Comparison of ENCODE assay signal across 8 cellular contexts in the genomic region with DNA sequence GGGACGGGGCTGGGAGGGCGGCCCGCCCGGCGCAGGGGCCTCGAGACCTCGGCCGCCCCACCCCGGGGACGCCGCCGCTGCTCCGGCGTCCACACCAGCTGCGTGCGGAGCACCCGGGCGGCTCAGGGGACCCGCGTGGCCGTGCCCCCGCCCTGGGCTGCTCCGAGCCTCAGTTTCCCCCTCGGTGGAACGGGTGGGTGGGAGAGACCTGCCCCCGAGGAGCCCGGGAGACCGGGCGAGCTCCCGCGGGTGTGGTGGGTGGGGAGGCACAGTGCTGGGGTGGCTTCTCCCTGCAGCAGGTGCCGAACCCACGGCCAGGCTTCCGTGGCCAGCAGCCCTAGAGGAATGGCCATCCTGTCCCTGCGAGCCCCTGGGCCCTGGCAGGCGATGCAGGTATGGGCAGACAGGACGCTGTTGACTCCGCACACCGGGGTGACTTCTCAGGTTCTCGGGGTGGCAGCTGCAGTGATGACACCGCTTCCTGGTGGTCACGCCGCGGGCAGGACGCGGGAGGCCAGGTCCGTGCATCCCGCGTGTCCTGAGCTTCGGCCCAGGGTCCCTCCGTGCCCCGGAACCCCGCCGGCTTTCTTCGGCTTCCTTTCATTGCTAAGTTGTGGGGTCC.
A peak's percentile ranks its signal among the peaks of the same experiment; 100 is the strongest.
DNase-seq lines count a peak whose midpoint lies in the region; ATAC-seq and TF ChIP-seq lines count a peak whose summit lies in the region.

No MANE protein-coding gene starts in this region.

- no peak for ATAC-seq in HG03342 (IDR thresholded peaks at IDR 0.05; ENCODE audit: unreplicated experiment)

- H3K9ac ChIP-seq in HUES6 (ENCODE audit: low read length) (peak overlapping the region; percentile 66), mucosa of stomach (ENCODE audit: low read length) (peak overlapping the region; percentile 53)

- TF ChIP-seq CTCF in cardiac fibroblast (IDR thresholded peaks at IDR 0.05; ENCODE audit: low read depth, low read length) = no peak

- no peaks in the 10 kb centered on the region for H3K9me3 ChIP-seq in HUES6 (ENCODE audit: control insufficient read depth, insufficient read depth, low read depth, low read length)
- H3K9me3 ChIP-seq in mucosa of stomach (ENCODE audit: control insufficient read depth, low read length) = no peaks in the 10 kb centered on the region

- H3K4me1 ChIP-seq in ACC112 (ENCODE audit: control insufficient read depth, insufficient read depth, low read length, unreplicated experiment) (peaks cover 14% of the 10 kb centered on the region), HUES6 (ENCODE audit: control insufficient read depth, insufficient read depth, low read length) (peaks cover 10% of the 10 kb centered on the region), mucosa of stomach (ENCODE audit: control insufficient read depth, insufficient read depth, low read length) (peaks cover 15% of the 10 kb centered on the region)

- H3K4me3 ChIP-seq in ACC112 (ENCODE audit: low read depth, low read length) (peak overlapping the region; percentile 82), HUES6 (ENCODE audit: low read depth, low read length) (peak overlapping the region; percentile 82), cardiac fibroblast (replicated peaks in 1 of 2; ENCODE audit: low read depth in 2 of 2, low read length in 2 of 2) (peak overlapping the region; percentile 67), mucosa of stomach (ENCODE audit: low read length) (no peak overlapping the region)

- H3K36me3 ChIP-seq in ACC112 (ENCODE audit: insufficient read depth, low read length) (no peaks in the 10 kb centered on the region), HUES6 (ENCODE audit: control insufficient read depth, insufficient read depth, low read length) (no peaks in the 10 kb centered on the region), mucosa of stomach (ENCODE audit: control insufficient read depth, insufficient read depth, low read length) (no peaks in the 10 kb centered on the region)

- peaks cover 3% of the 10 kb centered on the region for H3K79me2 ChIP-seq in ACC112 (ENCODE audit: control insufficient read depth, insufficient read depth, low read length, unreplicated experiment)

- H3K27ac ChIP-seq in ACC112 (ENCODE audit: low read depth, low read length) (no peak overlapping the region), HUES6 (ENCODE audit: low read depth, low read length) (no peak overlapping the region)

- H2AFZ ChIP-seq in ACC112 (ENCODE audit: low read length, unreplicated experiment) = no peak overlapping the region

- DNase-seq in cardiac fibroblast (ENCODE audit: low read depth in 2 of 2) (no peak), GM19238 (ENCODE audit: insufficient read length, low spot score) (no peak), NCI-H187 treated with DMSO at 0.1 percent for 48 hours (lab: John Stamatoyannopoulos, UW) (no peak), medulla oblongata (ENCODE audit: extremely low spot score) (no peak)

- H3K27me3 ChIP-seq in ACC112 (ENCODE audit: insufficient read depth, low read length) = 0 out of 2 replicates have a peak, but pooled peaks cover 4% of the 10 kb centered on the region
- peaks cover 34% of the 10 kb centered on the region for H3K27me3 ChIP-seq in HUES6 (ENCODE audit: control insufficient read depth, insufficient read depth, low read length)
- peaks cover 17% of the 10 kb centered on the region for H3K27me3 ChIP-seq in mucosa of stomach (ENCODE audit: control insufficient read depth, insufficient read depth, low read length)
